In genomic region chr7:78062214-78062613, GRCh38 we compare ENCODE assay signal across 15 cellular contexts.
"Had no signal": no experiment of that assay in that cellular context is flagged by ENCODE, and none has a peak within 500 bp of the region (broad histone marks: within the 10 kb centered on the region; RNA-seq: fewer than 3 reads in every experiment).

No MANE protein-coding gene starts in this region.

- H3K9me3 ChIP-seq: heart right ventricle, mucosa of descending colon, neutrophil, psoas muscle, right lobe of liver, tibial nerve had no signal

- H3K27me3 ChIP-seq: heart right ventricle, right lobe of liver, tibial nerve had no signal

- H3K4me3 ChIP-seq: heart right ventricle, mucosa of descending colon, psoas muscle, right lobe of liver, tibial nerve had no signal

- H3K36me3 ChIP-seq: heart right ventricle, neutrophil, right lobe of liver, tibial nerve had no signal

- ATAC-seq: esophagus mucosa; heart right ventricle; mucosa of descending colon; naive thymus-derived CD8-positive, alpha-beta T cell; psoas muscle; right lobe of liver; stimulated activated naive B cell treated with anti-CD40 and anti-IgM and Interleukin-4, amounts not matched to agents 10 μg/mL and 1 μg/mL and 100 μg/mL, for 72 hours had no signal

- H3K4me1 ChIP-seq: heart right ventricle, psoas muscle, right lobe of liver, tibial nerve had no signal

- H3K27ac ChIP-seq: heart right ventricle, neutrophil, psoas muscle, right lobe of liver, tibial nerve had no signal

- H3K4me3 Mint-ChIP-seq: naive thymus-derived CD8-positive, alpha-beta T cell; stimulated activated naive B cell treated with anti-CD40 and anti-IgM and Interleukin-4, amounts not matched to agents 10 μg/mL and 1 μg/mL and 100 μg/mL, for 72 hours had no signal

- H3K4me1 Mint-ChIP-seq: naive thymus-derived CD8-positive, alpha-beta T cell had no signal

- DNase-seq: effector memory CD4-positive, alpha-beta T cell; heart right ventricle; hypothalamus; kidney glomerular epithelial cell; mammary epithelial cell; naive thymus-derived CD8-positive, alpha-beta T cell; psoas muscle; retina; right lobe of liver; stimulated activated CD4-positive, alpha-beta T cell treated with anti-CD3 and anti-CD28 coated beads, Interleukin-4, amount 100 ng/mL, for 24 hours; stimulated activated naive B cell treated with anti-CD40 and anti-IgM and Interleukin-4, amounts not matched to agents 10 μg/mL and 1 μg/mL and 100 μg/mL, for 72 hours had no signal

- H3K27ac Mint-ChIP-seq: stimulated activated naive B cell treated with anti-CD40 and anti-IgM and Interleukin-4, amounts not matched to agents 10 μg/mL and 1 μg/mL and 100 μg/mL, for 72 hours had no signal

- H3K9me3 Mint-ChIP-seq: stimulated activated naive B cell treated with anti-CD40 and anti-IgM and Interleukin-4, amounts not matched to agents 10 μg/mL and 1 μg/mL and 100 μg/mL, for 72 hours had no signal
